8 cellular contexts compared by ENCODE assay signal in genomic region chr6:24522090-24522820, GRCh38. TPM values are rescaled to one million over a fixed set of nuclear protein-coding genes. Genes with fewer than 3 reads are reported as not detected.
DNase-seq lines count a peak whose midpoint lies in the region; ATAC-seq, FAIRE-seq and TF ChIP-seq lines count a peak whose summit lies in the region.

No MANE protein-coding gene starts in this region.

- no peaks in the 10 kb centered on the region for H3K36me3 Mint-ChIP-seq in activated T-cell treated with anti-CD3 and anti-CD28 coated beads, Interleukin-2, amount 50 U/mL, for 72 hours (ENCODE audit: insufficient read depth in 2 of 2)
- H3K36me3 Mint-ChIP-seq in T-helper 2 cell treated with Interferon-gamma antibody and Interleukin-4, amounts not matched to agents 5 μg/mL and 100 μg/mL, for 36 hours (ENCODE audit: low read depth), result no peaks in the 10 kb centered on the region
- H3K36me3 Mint-ChIP-seq in activated T-helper 1 cell treated with anti-CD3 and anti-CD28 coated beads, Interleukin-12 subunit alpha, Interleukin-12 subunit beta, Interleukin-2, Interleukin-4 antibody, amounts not matched to agents 30 ng/mL and 10 ng/mL and 1 ng/mL, durations not matched to agents 14 hours and 24 hours and 36 hours (ENCODE audit: low read depth), result no peaks in the 10 kb centered on the region

- H3K4me3 Mint-ChIP-seq in activated T-cell treated with anti-CD3 and anti-CD28 coated beads, Interleukin-2, amount 50 U/mL, for 72 hours, result no peak overlapping the region
- H3K4me3 Mint-ChIP-seq in T-helper 2 cell treated with Interferon-gamma antibody and Interleukin-4, amounts not matched to agents 5 μg/mL and 100 μg/mL, for 36 hours, result no peak overlapping the region
- H3K4me3 Mint-ChIP-seq in activated T-helper 1 cell treated with anti-CD3 and anti-CD28 coated beads, Interleukin-12 subunit alpha, Interleukin-12 subunit beta, Interleukin-2, Interleukin-4 antibody, amounts not matched to agents 30 ng/mL and 10 ng/mL and 1 ng/mL, durations not matched to agents 14 hours and 24 hours and 36 hours, result no peak overlapping the region

- no peak overlapping the region for H3K27ac Mint-ChIP-seq in activated T-cell treated with anti-CD3 and anti-CD28 coated beads, Interleukin-2, amount 50 U/mL, for 72 hours
- H3K27ac Mint-ChIP-seq in T-helper 2 cell treated with Interferon-gamma antibody and Interleukin-4, amounts not matched to agents 5 μg/mL and 100 μg/mL, for 36 hours, result no peak overlapping the region
- H3K27ac Mint-ChIP-seq in activated T-helper 1 cell treated with anti-CD3 and anti-CD28 coated beads, Interleukin-12 subunit alpha, Interleukin-12 subunit beta, Interleukin-2, Interleukin-4 antibody, amounts not matched to agents 30 ng/mL and 10 ng/mL and 1 ng/mL, durations not matched to agents 14 hours and 24 hours and 36 hours, result no peak overlapping the region

- H3K27me3 Mint-ChIP-seq in activated T-cell treated with anti-CD3 and anti-CD28 coated beads, Interleukin-2, amount 50 U/mL, for 72 hours (ENCODE audit: low read depth), result no peaks in the 10 kb centered on the region
- H3K27me3 Mint-ChIP-seq in T-helper 2 cell treated with Interferon-gamma antibody and Interleukin-4, amounts not matched to agents 5 μg/mL and 100 μg/mL, for 36 hours (ENCODE audit: low read depth), result no peaks in the 10 kb centered on the region
- H3K27me3 Mint-ChIP-seq in activated T-helper 1 cell treated with anti-CD3 and anti-CD28 coated beads, Interleukin-12 subunit alpha, Interleukin-12 subunit beta, Interleukin-2, Interleukin-4 antibody, amounts not matched to agents 30 ng/mL and 10 ng/mL and 1 ng/mL, durations not matched to agents 14 hours and 24 hours and 36 hours (ENCODE audit: insufficient read depth), result peaks cover under 1% of the 10 kb centered on the region

- intact Hi-C loops in activated T-helper 1 cell treated with anti-CD3 and anti-CD28 coated beads, Interleukin-12 subunit alpha, Interleukin-12 subunit beta, Interleukin-2, Interleukin-4 antibody, amounts not matched to agents 30 ng/mL and 10 ng/mL and 1 ng/mL, durations not matched to agents 14 hours and 24 hours and 36 hours (cut with micrococcal nuclease), result no loop called here

- peaks cover 5% of the 10 kb centered on the region for H3K4me1 Mint-ChIP-seq in activated T-cell treated with anti-CD3 and anti-CD28 coated beads, Interleukin-2, amount 50 U/mL, for 72 hours (ENCODE audit: low read depth)
- H3K4me1 Mint-ChIP-seq in T-helper 2 cell treated with Interferon-gamma antibody and Interleukin-4, amounts not matched to agents 5 μg/mL and 100 μg/mL, for 36 hours (ENCODE audit: low read depth), result peaks cover 8% of the 10 kb centered on the region
- H3K4me1 Mint-ChIP-seq in activated T-helper 1 cell treated with anti-CD3 and anti-CD28 coated beads, Interleukin-12 subunit alpha, Interleukin-12 subunit beta, Interleukin-2, Interleukin-4 antibody, amounts not matched to agents 30 ng/mL and 10 ng/mL and 1 ng/mL, durations not matched to agents 14 hours and 24 hours and 36 hours (ENCODE audit: low read depth), result peaks cover 18% of the 10 kb centered on the region

- no peak for TF ChIP-seq CTCF in kidney epithelial cell (IDR thresholded peaks at IDR 0.05; ENCODE audit: insufficient read depth, low read length, poor library complexity, severe bottlenecking)

- H3K9me3 Mint-ChIP-seq in activated T-cell treated with anti-CD3 and anti-CD28 coated beads, Interleukin-2, amount 50 U/mL, for 72 hours, result no peaks in the 10 kb centered on the region
- no peaks in the 10 kb centered on the region for H3K9me3 Mint-ChIP-seq in T-helper 2 cell treated with Interferon-gamma antibody and Interleukin-4, amounts not matched to agents 5 μg/mL and 100 μg/mL, for 36 hours
- no peaks in the 10 kb centered on the region for H3K9me3 Mint-ChIP-seq in activated T-helper 1 cell treated with anti-CD3 and anti-CD28 coated beads, Interleukin-12 subunit alpha, Interleukin-12 subunit beta, Interleukin-2, Interleukin-4 antibody, amounts not matched to agents 30 ng/mL and 10 ng/mL and 1 ng/mL, durations not matched to agents 14 hours and 24 hours and 36 hours

- no peaks in the 10 kb centered on the region for H3K27me3 ChIP-seq in kidney epithelial cell (ENCODE audit: control insufficient read depth, insufficient read depth, low read length)

- DNase-seq in GM18507 (ENCODE audit: extremely low spot score, insufficient read length, low read depth), result no peak
- peak; percentile 78 for DNase-seq in NCI-H2196 treated with DMSO at 0.1 percent for 48 hours (lab: John Stamatoyannopoulos, UW; ENCODE audit: unreplicated experiment)
- DNase-seq in kidney epithelial cell (ENCODE audit: low read depth), result peak; percentile 89
- DNase-seq in activated T-cell treated with anti-CD3 and anti-CD28 coated beads, Interleukin-2, amount 50 U/mL, for 72 hours, result no peak
- no peak for DNase-seq in T-helper 2 cell treated with Interferon-gamma antibody and Interleukin-4, amounts not matched to agents 5 μg/mL and 100 μg/mL, for 36 hours (ENCODE audit: low spot score)
- no peak for DNase-seq in effector CD8-positive, alpha-beta T cell (lab: John Stamatoyannopoulos, UW)
- DNase-seq in activated T-helper 1 cell treated with anti-CD3 and anti-CD28 coated beads, Interleukin-12 subunit alpha, Interleukin-12 subunit beta, Interleukin-2, Interleukin-4 antibody, amounts not matched to agents 30 ng/mL and 10 ng/mL and 1 ng/mL, durations not matched to agents 14 hours and 24 hours and 36 hours (ENCODE audit: low spot score), result no peak

- peak; percentile 45 for ATAC-seq in HG03060 (IDR thresholded peaks at IDR 0.05; ENCODE audit: low read depth, unreplicated experiment)
- ATAC-seq in activated T-cell treated with anti-CD3 and anti-CD28 coated beads, Interleukin-2, amount 50 U/mL, for 72 hours (replicated peaks in 1 of 2), result no peak

- peak; percentile 85 for FAIRE-seq in GM18507 (lab: Jason Lieb, UNC)

- H3K4me3 ChIP-seq in kidney epithelial cell (ENCODE audit: low read depth, low read length), result no peak overlapping the region

- no peaks in the 10 kb centered on the region for H3K36me3 ChIP-seq in kidney epithelial cell (ENCODE audit: control insufficient read depth, insufficient read depth, low read length)

RNA-seq across cellular contexts. Expression of gene ALDH5A1, which starts 27.5 kb away (rescaled TPM):
- total RNA-seq in kidney epithelial cell, result 7.7 and 8.4 TPM in 2 replicates
- 10 to 100 TPM in 1 of 2 donors, 1 to 10 TPM in 1; 8.0 to 14.7 TPM for total RNA-seq in activated T-cell treated with anti-CD3 and anti-CD28 coated beads, Interleukin-2, amount 50 U/mL, for 72 hours
- total RNA-seq in activated T-helper 1 cell treated with anti-CD3 and anti-CD28 coated beads, Interleukin-12 subunit alpha, Interleukin-12 subunit beta, Interleukin-2, Interleukin-4 antibody, amounts not matched to agents 30 ng/mL and 10 ng/mL and 1 ng/mL, durations not matched to agents 14 hours and 24 hours and 36 hours, result 11.3 and 11.9 TPM in 2 replicates

RNA-seq across cellular contexts. Expression of gene GPLD1, which starts 32.9 kb away (rescaled TPM):
- total RNA-seq in kidney epithelial cell, result 1.8 and 3.0 TPM in 2 replicates
- under 1 TPM; 0.51 to 0.82 TPM for total RNA-seq in activated T-cell treated with anti-CD3 and anti-CD28 coated beads, Interleukin-2, amount 50 U/mL, for 72 hours
- 0.22 and 0.39 TPM in 2 replicates for total RNA-seq in activated T-helper 1 cell treated with anti-CD3 and anti-CD28 coated beads, Interleukin-12 subunit alpha, Interleukin-12 subunit beta, Interleukin-2, Interleukin-4 antibody, amounts not matched to agents 30 ng/mL and 10 ng/mL and 1 ng/mL, durations not matched to agents 14 hours and 24 hours and 36 hours

Comparison
In these comparisons a context has a peak if more than half of its experiments do, and no peak if none do; other contexts are left out.
1. DNase-seq: peak in NCI-H2196 treated with DMSO at 0.1 percent for 48 hours (single experiment) and kidney epithelial cell (single experiment); none in GM18507 (single experiment), activated T-cell treated with anti-CD3 and anti-CD28 coated beads, Interleukin-2, amount 50 U/mL, for 72 hours (0 of 2), T-helper 2 cell treated with Interferon-gamma antibody and Interleukin-4, amounts not matched to agents 5 μg/mL and 100 μg/mL, for 36 hours (single experiment), effector CD8-positive, alpha-beta T cell (single experiment) and activated T-helper 1 cell treated with anti-CD3 and anti-CD28 coated beads, Interleukin-12 subunit alpha, Interleukin-12 subunit beta, Interleukin-2, Interleukin-4 antibody, amounts not matched to agents 30 ng/mL and 10 ng/mL and 1 ng/mL, durations not matched to agents 14 hours and 24 hours and 36 hours (single experiment).